Comparison of ENCODE assay signal across 10 cellular contexts in the genomic region with DNA sequence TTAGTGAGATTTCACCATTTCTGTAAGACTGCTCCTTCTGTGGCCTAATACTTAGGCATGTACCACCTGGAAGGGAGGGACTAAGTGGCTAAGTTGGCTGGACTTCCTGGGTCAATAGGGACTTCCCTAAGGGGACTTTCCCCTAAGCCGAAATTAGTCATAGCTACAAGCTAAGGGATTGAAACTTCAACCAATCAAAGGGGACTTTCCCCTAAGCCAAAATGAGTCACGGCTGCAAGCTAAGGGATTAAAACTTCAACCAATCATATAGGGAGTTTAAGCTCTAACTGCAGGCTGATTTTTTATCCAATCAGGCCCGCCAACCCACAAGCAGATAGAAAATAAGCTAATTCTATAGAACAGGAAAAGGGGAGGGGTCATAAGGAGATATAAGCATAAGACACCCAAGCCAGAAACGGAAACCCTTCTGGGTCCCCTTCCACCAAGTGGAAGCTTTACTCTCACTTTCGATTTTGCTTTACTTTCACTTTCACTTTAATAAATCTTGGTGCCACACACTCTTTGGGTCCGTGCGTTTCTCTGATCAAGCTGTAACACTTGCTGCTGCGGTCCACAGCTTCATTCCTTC.
DNase-seq lines count a peak whose midpoint lies in the region; ATAC-seq and TF ChIP-seq lines count a peak whose summit lies in the region.
"Had no signal": no experiment of that assay in that cellular context is flagged by ENCODE, and none has a peak within 500 bp of the region (broad histone marks: within the 10 kb centered on the region; RNA-seq: fewer than 3 reads in every experiment).

No MANE protein-coding gene starts in this region.

- DNase-seq in Caki2 (ENCODE audit: low read depth) (peak; percentile 68), NCI-H2081 treated with DMSO at 0.1 percent for 48 hours (lab: John Stamatoyannopoulos, UW) (no peak), GM19238 (ENCODE audit: insufficient read length, low spot score) (no peak), WERI-Rb-1 (no peak), esophagus squamous epithelium (lab: John Stamatoyannopoulos, UW) (no peak)
- DNase-seq in activated T-cell treated with anti-CD3 and anti-CD28 coated beads, Interleukin-2, amount 50 U/mL, for 72 hours, result peak; percentile 10 to 39
- DNase-seq: gastrocnemius medialis, spleen had no signal

- peaks cover 14% of the 10 kb centered on the region for H3K4me1 Mint-ChIP-seq in activated T-cell treated with anti-CD3 and anti-CD28 coated beads, Interleukin-2, amount 50 U/mL, for 72 hours (ENCODE audit: low read depth)

- H3K27me3 Mint-ChIP-seq in activated T-cell treated with anti-CD3 and anti-CD28 coated beads, Interleukin-2, amount 50 U/mL, for 72 hours (ENCODE audit: low read depth), result peaks cover 6% of the 10 kb centered on the region

- no peak overlapping the region for H3K4me3 ChIP-seq in WERI-Rb-1 (ENCODE audit: low read depth, low read length)
- peak overlapping the region in 1 of 4 donors; percentile 18 for H3K4me3 ChIP-seq in esophagus squamous epithelium

- H3K36me3 ChIP-seq in WERI-Rb-1 (no peaks in the 10 kb centered on the region), esophagus squamous epithelium (no peaks in the 10 kb centered on the region)
- H3K36me3 ChIP-seq: gastrocnemius medialis, spleen had no signal

- no peak overlapping the region for H3K4me3 Mint-ChIP-seq in activated T-cell treated with anti-CD3 and anti-CD28 coated beads, Interleukin-2, amount 50 U/mL, for 72 hours

- H3K9me3 ChIP-seq in WERI-Rb-1 (ENCODE audit: severe bottlenecking) (no peaks in the 10 kb centered on the region), esophagus squamous epithelium (no peaks in the 10 kb centered on the region)
- H3K9me3 ChIP-seq: gastrocnemius medialis, spleen had no signal

- 66 to 73% methylated on average over 7 of the region's 8 CpGs for WGBS in esophagus squamous epithelium, 2 donors

- TF ChIP-seq CTCF in WERI-Rb-1 (IDR thresholded peaks at IDR 0.05; ENCODE audit: low read depth, low read length) (no peak), esophagus squamous epithelium (IDR thresholded peaks at IDR 0.05) (no peak)

- no peak overlapping the region for H3K27ac Mint-ChIP-seq in activated T-cell treated with anti-CD3 and anti-CD28 coated beads, Interleukin-2, amount 50 U/mL, for 72 hours

- peaks cover 0 to 1% of the 10 kb centered on the region in 2 donors for H3K9me3 Mint-ChIP-seq in activated T-cell treated with anti-CD3 and anti-CD28 coated beads, Interleukin-2, amount 50 U/mL, for 72 hours

- H3K4me1 ChIP-seq in esophagus squamous epithelium, result no peaks in the 10 kb centered on the region
- H3K4me1 ChIP-seq: gastrocnemius medialis, spleen had no signal

- peaks cover 18% of the 10 kb centered on the region for H3K27me3 ChIP-seq in WERI-Rb-1 (ENCODE audit: insufficient read depth, low read depth, severe bottlenecking)
- H3K27me3 ChIP-seq in esophagus squamous epithelium, result no peaks in the 10 kb centered on the region
- H3K27me3 ChIP-seq: gastrocnemius medialis, spleen had no signal

- in situ Hi-C loops in Caki2 (cut with HindIII; ENCODE audit: low pct_unique_long_range_greater_than_20kb, low sequenced_read_pairs), result no loop called here

- no peaks in the 10 kb centered on the region for H3K36me3 Mint-ChIP-seq in activated T-cell treated with anti-CD3 and anti-CD28 coated beads, Interleukin-2, amount 50 U/mL, for 72 hours (ENCODE audit: insufficient read depth in 2 of 2)

- TF ChIP-seq POLR2A in esophagus squamous epithelium (IDR thresholded peaks at IDR 0.05), result no peak

- no peak overlapping the region for H3K27ac ChIP-seq in WERI-Rb-1
- no peak overlapping the region for H3K27ac ChIP-seq in esophagus squamous epithelium
- H3K27ac ChIP-seq: gastrocnemius medialis, spleen had no signal

- ATAC-seq in GM19395 (IDR thresholded peaks at IDR 0.05; ENCODE audit: unreplicated experiment) (peak; percentile 76), HG03196 (IDR thresholded peaks at IDR 0.05; ENCODE audit: unreplicated experiment) (peak; percentile 68)
- ATAC-seq in activated T-cell treated with anti-CD3 and anti-CD28 coated beads, Interleukin-2, amount 50 U/mL, for 72 hours (replicated peaks in 1 of 2), result peak; percentile 58 to 78
- ATAC-seq: gastrocnemius medialis had no signal

- intact Hi-C loops in esophagus squamous epithelium (cut with DNase I), result no loop called here

Comparison
In these comparisons a context has a peak if more than half of its experiments do, and no peak if none do; other contexts are left out.
1. DNase-seq: peak in Caki2 (single experiment) and activated T-cell treated with anti-CD3 and anti-CD28 coated beads, Interleukin-2, amount 50 U/mL, for 72 hours (2 of 2); none in NCI-H2081 treated with DMSO at 0.1 percent for 48 hours (single experiment), GM19238 (single experiment), WERI-Rb-1 (single experiment) and esophagus squamous epithelium (single experiment).
2. Peak in every context shown above with its lines, with median percentiles within 50 percentile points of each other: ATAC-seq.